25 cellular contexts compared by ENCODE assay signal in genomic region chr2:173431191-173431590, GRCh38.
DNase-seq lines count a peak whose midpoint lies in the region; TF ChIP-seq lines count a peak whose summit lies in the region.
"Had no signal": no experiment of that assay in that cellular context is flagged by ENCODE, and none has a peak within 500 bp of the region (broad histone marks: within the 10 kb centered on the region; RNA-seq: fewer than 3 reads in every experiment).

No MANE protein-coding gene starts in this region.

- H3K27me3 Mint-ChIP-seq in neural progenitor cell (ENCODE audit: insufficient read depth, low read depth) = peaks cover 10% of the 10 kb centered on the region

- no peak overlapping the region for H3K9ac ChIP-seq in neural progenitor cell

- no peaks in the 10 kb centered on the region for H4K20me1 ChIP-seq in neural progenitor cell (ENCODE audit: low read depth)
- H4K20me1 ChIP-seq in osteoblast (ENCODE audit: insufficient read depth, low read length) = no peaks in the 10 kb centered on the region

- in situ Hi-C loops in brain microvascular endothelial cell (cut with HindIII; ENCODE audit: low pct_ligation_motif_present, low sequenced_read_pairs) = no loop called here

- H3K4me1 Mint-ChIP-seq in neural progenitor cell = peaks cover 3% of the 10 kb centered on the region

- no peaks in the 10 kb centered on the region for H3K36me3 ChIP-seq in brain microvascular endothelial cell (replicated peaks)
- H3K36me3 ChIP-seq in neural progenitor cell = no peaks in the 10 kb centered on the region
- H3K36me3 ChIP-seq in osteoblast (ENCODE audit: insufficient read depth, low read length) = no peaks in the 10 kb centered on the region
- H3K36me3 ChIP-seq: Peyer's patch, SJSA1 had no signal

- H3K4me1 ChIP-seq in neural progenitor cell (peaks cover 4% of the 10 kb centered on the region), osteoblast (ENCODE audit: insufficient read depth, low read length) (peaks cover 5% of the 10 kb centered on the region)
- H3K4me1 ChIP-seq: Peyer's patch had no signal

- H3K27me3 ChIP-seq in brain microvascular endothelial cell (replicated peaks) (no peaks in the 10 kb centered on the region), neural progenitor cell (no peaks in the 10 kb centered on the region), osteoblast (ENCODE audit: insufficient read depth, low read length) (peaks cover 38% of the 10 kb centered on the region)
- H3K27me3 ChIP-seq: Peyer's patch, SJSA1 had no signal

- TF ChIP-seq CTCF in brain microvascular endothelial cell (IDR thresholded peaks at IDR 0.05; ENCODE audit: low read depth, low read length, missing control alignments) (peak; percentile 13), neural progenitor cell (IDR thresholded peaks at IDR 0.05) (peak; percentile 14), osteoblast (IDR thresholded peaks at IDR 0.05; ENCODE audit: extremely low read depth, low read depth, low read length) (no peak)

- H3K9me3 Mint-ChIP-seq in neural progenitor cell = peaks cover 4% of the 10 kb centered on the region
- H3K9me3 Mint-ChIP-seq: CD8-positive, alpha-beta T cell; IgD-negative memory B cell had no signal

- no peaks in the 10 kb centered on the region for H3K36me3 Mint-ChIP-seq in neural progenitor cell
- H3K36me3 Mint-ChIP-seq: CD8-positive, alpha-beta T cell; IgD-negative memory B cell had no signal

- no peak overlapping the region for H3K4me3 ChIP-seq in brain microvascular endothelial cell (ENCODE audit: low read depth, low read length)
- H3K4me3 ChIP-seq in neural progenitor cell = no peak overlapping the region
- H3K4me3 ChIP-seq in osteoblast (ENCODE audit: insufficient read depth, low read length) = no peak overlapping the region
- H3K4me3 ChIP-seq: Peyer's patch, SJSA1 had no signal

- H3K27ac Mint-ChIP-seq in neural progenitor cell = no peak overlapping the region
- H3K27ac Mint-ChIP-seq: CD8-positive, alpha-beta T cell; IgD-negative memory B cell had no signal

- DNase-seq in DMS53 (lab: John Stamatoyannopoulos, UW) = peak; percentile 17
- no peak for DNase-seq in DMS53 treated with DMSO at 0.1 percent for 48 hours (lab: John Stamatoyannopoulos, UW; ENCODE audit: unreplicated experiment)
- DNase-seq in HuH-7 (ENCODE audit: low spot score) = peak; percentile 33
- no peak for DNase-seq in brain microvascular endothelial cell
- no peak for DNase-seq in neural progenitor cell (ENCODE audit: low spot score)
- no peak for DNase-seq in osteoblast (ENCODE audit: insufficient read length, low spot score, missing footprints)
- DNase-seq in SHP77 treated with DMSO at 0.1 percent for 48 hours (lab: John Stamatoyannopoulos, UW) = no peak
- DNase-seq in NCI-H82 (lab: John Stamatoyannopoulos, UW) = no peak
- DNase-seq: 8988T; AML-193; C1 segment of cervical spinal cord; Calu3; CD8-positive, alpha-beta T cell; DMS79; HCEC 1CT; Kasumi-1; NCI-H1694; NCI-H2081; NCI-H446; NCI-H69; NK-92 treated with Interleukin-12 subunit alpha and Interleukin-12 subunit beta, amount 100 ng/mL, for 24 hours; Peyer's patch; T-helper 1 cell had no signal

- no peak overlapping the region for H3K4me2 ChIP-seq in neural progenitor cell
- no peak overlapping the region for H3K4me2 ChIP-seq in osteoblast (ENCODE audit: insufficient read depth, low read length)

- H3K79me2 ChIP-seq in neural progenitor cell (ENCODE audit: low read depth) = no peaks in the 10 kb centered on the region
- no peaks in the 10 kb centered on the region for H3K79me2 ChIP-seq in osteoblast (ENCODE audit: insufficient read depth, low read length)

- H2AFZ ChIP-seq in neural progenitor cell (replicated peaks) (no peak overlapping the region), osteoblast (ENCODE audit: low read length) (no peak overlapping the region)

- no peak overlapping the region for H3K4me3 Mint-ChIP-seq in neural progenitor cell
- H3K4me3 Mint-ChIP-seq: CD8-positive, alpha-beta T cell; IgD-negative memory B cell had no signal

- no peaks in the 10 kb centered on the region for H3F3A ChIP-seq in neural progenitor cell (ENCODE audit: low read depth)

- H3K9me3 ChIP-seq in neural progenitor cell (ENCODE audit: low read depth) (no peaks in the 10 kb centered on the region), osteoblast (ENCODE audit: low read depth, low read length) (no peaks in the 10 kb centered on the region)
- H3K9me3 ChIP-seq: Peyer's patch, SJSA1 had no signal

- H3K27ac ChIP-seq in brain microvascular endothelial cell (no peak overlapping the region), neural progenitor cell (no peak overlapping the region), osteoblast (ENCODE audit: low read depth, low read length) (no peak overlapping the region)
- H3K27ac ChIP-seq: Peyer's patch, SJSA1 had no signal

Comparison
In these comparisons a context has a peak if more than half of its experiments do, and no peak if none do; other contexts are left out.
1. DNase-seq: peak in DMS53 (single experiment) and HuH-7 (single experiment); none in DMS53 treated with DMSO at 0.1 percent for 48 hours (single experiment), brain microvascular endothelial cell (single experiment), neural progenitor cell (single experiment), osteoblast (single experiment), SHP77 treated with DMSO at 0.1 percent for 48 hours (single experiment) and NCI-H82 (single experiment).